ENCODE assay signal across 8 cellular contexts in the genomic region with DNA sequence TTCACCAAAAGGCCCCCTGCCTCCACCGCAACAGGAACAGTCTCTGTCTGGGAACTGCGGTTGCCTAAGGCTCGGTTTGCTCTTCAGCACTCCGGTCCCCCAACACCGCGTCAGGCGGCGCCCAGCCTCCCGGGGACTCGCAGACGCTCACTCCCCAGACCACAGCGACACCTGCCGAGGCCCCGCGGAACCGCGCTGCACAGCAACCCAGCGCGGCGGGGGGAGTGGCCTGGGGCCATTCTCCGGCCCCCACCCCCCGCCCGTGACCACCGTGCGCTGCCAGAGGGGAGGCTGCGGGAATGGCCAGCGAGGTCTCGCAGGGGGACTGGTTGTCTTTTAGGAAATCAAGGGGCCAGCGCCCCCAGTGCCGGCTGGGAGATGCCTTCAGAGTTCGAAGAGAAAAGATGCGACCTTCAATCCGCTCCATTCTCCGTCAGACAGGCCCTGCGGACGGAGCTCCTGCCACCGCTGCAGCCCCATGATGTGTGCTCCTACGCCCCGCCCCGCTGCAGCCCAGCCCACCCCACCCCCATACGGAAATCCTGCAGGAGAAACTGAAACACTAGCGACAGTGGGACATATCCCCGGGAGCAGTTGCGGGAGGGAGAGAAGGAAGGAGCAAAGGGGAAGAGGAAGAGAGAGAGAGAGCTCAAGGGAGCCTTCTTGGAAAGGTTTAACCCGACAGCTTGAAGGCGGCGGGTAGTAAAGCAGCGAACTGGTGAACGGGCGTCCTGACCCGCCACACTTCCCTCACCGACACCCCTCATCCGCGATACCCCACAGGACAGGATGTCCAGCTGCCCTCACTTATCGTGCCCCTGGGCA.
DNase-seq lines count a peak whose midpoint lies in the region; ATAC-seq, FAIRE-seq and TF ChIP-seq lines count a peak whose summit lies in the region.

No MANE protein-coding gene starts in this region.

- no peaks in the 10 kb centered on the region for H3K36me3 Mint-ChIP-seq in activated naive CD8-positive, alpha-beta T cell treated with anti-CD3 and anti-CD28 coated beads for 36 hours

- intact Hi-C loops in Right ventricle myocardium superior (cut with DNase I) = no loop called here
- intact Hi-C loops in pancreas (cut with DNase I) = no loop called here
- intact Hi-C loops in thyroid gland (cut with DNase I) = no loop called here

- H3K4me1 Mint-ChIP-seq in activated naive CD8-positive, alpha-beta T cell treated with anti-CD3 and anti-CD28 coated beads for 36 hours = peaks cover 15% of the 10 kb centered on the region

- H3K9me3 ChIP-seq in HAP-1 (no peaks in the 10 kb centered on the region; the same call in 1 of the 2 replicates), SK-N-MC (ENCODE audit: low read depth, low read length) (no peaks in the 10 kb centered on the region), pancreas (no peaks in the 10 kb centered on the region), thyroid gland (no peaks in the 10 kb centered on the region)

- ATAC-seq in Right ventricle myocardium superior (ENCODE audit: poor library complexity) (peak; percentile 100), pancreas (peak; percentile 97 to 99 (median 98))

- DNase-seq in G401 (ENCODE audit: low spot score) (peak; percentile 81), HAP-1 (ENCODE audit: low spot score in 2 of 2) (peak; percentile 74 to 97), M059J (ENCODE audit: low read depth) (peak; percentile 70), SK-N-MC (ENCODE audit: low read depth, low spot score) (no peak), Right ventricle myocardium superior (peak; percentile 93), pancreas (peak; percentile 85 to 99 (median 92)), thyroid gland (peak; percentile 89 to 93)
- peak; percentile 88 for DNase-seq in activated naive CD8-positive, alpha-beta T cell treated with anti-CD3 and anti-CD28 coated beads for 36 hours

- 0 to 1% methylated on average over 55 of the region's 55 CpGs for WGBS in pancreas, 2 donors
- WGBS in thyroid gland, 2 donors = 0 to 1% methylated on average over 22 to 32 of the region's 55 CpGs

- FAIRE-seq in pancreas (lab: Jason Lieb, UNC) = no peak

- H3K27me3 ChIP-seq in HAP-1 (ENCODE audit: low read depth) = no peaks in the 10 kb centered on the region
- H3K27me3 ChIP-seq in pancreas = no peaks in the 10 kb centered on the region
- H3K27me3 ChIP-seq in thyroid gland = no peaks in the 10 kb centered on the region

- TF ChIP-seq CTCF in pancreas (IDR thresholded peaks at IDR 0.05) (peak; percentile 94 to 98 (median 96)), thyroid gland (IDR thresholded peaks at IDR 0.05) (peak; percentile 72 to 98 (median 97))

- H3K9me3 Mint-ChIP-seq in activated naive CD8-positive, alpha-beta T cell treated with anti-CD3 and anti-CD28 coated beads for 36 hours = no peaks in the 10 kb centered on the region

- no peak overlapping the region for H3K27ac Mint-ChIP-seq in activated naive CD8-positive, alpha-beta T cell treated with anti-CD3 and anti-CD28 coated beads for 36 hours

- H3K27me3 Mint-ChIP-seq in activated naive CD8-positive, alpha-beta T cell treated with anti-CD3 and anti-CD28 coated beads for 36 hours = peaks cover 41% of the 10 kb centered on the region

- H3K27ac ChIP-seq in SK-N-MC (no peak overlapping the region), pancreas (peak overlapping the region; percentile 49 to 90 (median 78)), thyroid gland (peak overlapping the region; percentile 63 to 89 (median 88))

- H3K4me1 ChIP-seq in HAP-1 (peaks cover 3% of the 10 kb centered on the region), pancreas (peaks cover 0 to 5% (median 4%) of the 10 kb centered on the region in 3 donors), thyroid gland (peaks cover 0 to 7% of the 10 kb centered on the region in 2 donors)

- H3K36me3 ChIP-seq in HAP-1 (replicated peaks) = no peaks in the 10 kb centered on the region
- H3K36me3 ChIP-seq in SK-N-MC (ENCODE audit: insufficient read depth, low read length) = no peaks in the 10 kb centered on the region
- no peaks in the 10 kb centered on the region for H3K36me3 ChIP-seq in pancreas
- H3K36me3 ChIP-seq in thyroid gland = no peaks in the 10 kb centered on the region

- in situ Hi-C loops in G401 (cut with HindIII; ENCODE audit: low sequenced_read_pairs) (no loop called here), HAP-1 (cut with MboI; ENCODE audit: low sequenced_read_pairs) (loop anchor here (10.0 kb wide), 2 partner anchors 78 to 818 kb away; no protein-coding TSS in a partner anchor)

- H3K4me3 ChIP-seq in HAP-1 (peak overlapping the region; percentile 55), SK-N-MC (peak overlapping the region; percentile 67), pancreas (peak overlapping the region; percentile 39 to 67 (median 52)), thyroid gland (replicated peaks in 1 of 3) (peak overlapping the region; percentile 20 to 61 (median 58))

- peak in 1 of 2 donors; percentile 50 for TF ChIP-seq POLR2A in thyroid gland (IDR thresholded peaks at IDR 0.05)

- peak overlapping the region; percentile 71 for H3K4me3 Mint-ChIP-seq in activated naive CD8-positive, alpha-beta T cell treated with anti-CD3 and anti-CD28 coated beads for 36 hours

- no peak overlapping the region for H3K9ac ChIP-seq in SK-N-MC (ENCODE audit: insufficient read length)
